Comparison of ENCODE assay signal across 28 cellular contexts in genomic region chr14:37663498-37663897, GRCh38.
"Had no signal": no experiment of that assay in that cellular context is flagged by ENCODE, and none has a peak within 500 bp of the region (broad histone marks: within the 10 kb centered on the region; RNA-seq: fewer than 3 reads in every experiment).

No MANE protein-coding gene starts in this region.

- H3K4me3 ChIP-seq: colonic mucosa, coronary artery, dorsolateral prefrontal cortex, esophagus muscularis mucosa, esophagus squamous epithelium, gastrocnemius medialis, gastroesophageal sphincter, heart left ventricle, heart right ventricle had no signal

- ATAC-seq: effector memory CD8-positive, alpha-beta T cell; esophagus mucosa; foreskin keratinocyte; gastrocnemius medialis; gastroesophageal sphincter; heart left ventricle; heart right ventricle had no signal

- H3K4me1 ChIP-seq: colonic mucosa, esophagus muscularis mucosa, esophagus squamous epithelium, foreskin keratinocyte, gastrocnemius medialis, gastroesophageal sphincter, heart left ventricle, heart right ventricle had no signal

- H3K27me3 ChIP-seq: colonic mucosa, dorsolateral prefrontal cortex, esophagus muscularis mucosa, esophagus squamous epithelium, foreskin keratinocyte, gastrocnemius medialis, gastroesophageal sphincter, heart left ventricle, heart right ventricle had no signal

- H3K9me3 ChIP-seq: colonic mucosa, gastrocnemius medialis had no signal

- H3K36me3 ChIP-seq: colonic mucosa, esophagus muscularis mucosa, esophagus squamous epithelium, gastrocnemius medialis, gastroesophageal sphincter, heart left ventricle, heart right ventricle had no signal

- H3K27ac ChIP-seq: colonic mucosa, coronary artery, dorsolateral prefrontal cortex, epithelial cell of prostate, esophagus muscularis mucosa, esophagus squamous epithelium, foreskin keratinocyte, gastrocnemius medialis, gastroesophageal sphincter, heart left ventricle, heart right ventricle had no signal

- FAIRE-seq: colon, endometrium, endothelial cell of umbilical vein, frontal cortex had no signal

- DNase-seq: colonic mucosa; cortex of kidney; dermis blood vessel endothelial cell; dorsolateral prefrontal cortex; effector CD4-positive, alpha-beta T cell; effector CD8-positive, alpha-beta T cell; effector memory CD4-positive, alpha-beta T cell; effector memory CD8-positive, alpha-beta T cell; endodermal cell; erythroblast; esophagus squamous epithelium; foreskin fibroblast; foreskin keratinocyte; foreskin melanocyte; gastrocnemius medialis; glutamatergic neuron; head of caudate nucleus; heart left ventricle; heart right ventricle had no signal
